Comparison of ENCODE assay signal across 11 cellular contexts in the genomic region with DNA sequence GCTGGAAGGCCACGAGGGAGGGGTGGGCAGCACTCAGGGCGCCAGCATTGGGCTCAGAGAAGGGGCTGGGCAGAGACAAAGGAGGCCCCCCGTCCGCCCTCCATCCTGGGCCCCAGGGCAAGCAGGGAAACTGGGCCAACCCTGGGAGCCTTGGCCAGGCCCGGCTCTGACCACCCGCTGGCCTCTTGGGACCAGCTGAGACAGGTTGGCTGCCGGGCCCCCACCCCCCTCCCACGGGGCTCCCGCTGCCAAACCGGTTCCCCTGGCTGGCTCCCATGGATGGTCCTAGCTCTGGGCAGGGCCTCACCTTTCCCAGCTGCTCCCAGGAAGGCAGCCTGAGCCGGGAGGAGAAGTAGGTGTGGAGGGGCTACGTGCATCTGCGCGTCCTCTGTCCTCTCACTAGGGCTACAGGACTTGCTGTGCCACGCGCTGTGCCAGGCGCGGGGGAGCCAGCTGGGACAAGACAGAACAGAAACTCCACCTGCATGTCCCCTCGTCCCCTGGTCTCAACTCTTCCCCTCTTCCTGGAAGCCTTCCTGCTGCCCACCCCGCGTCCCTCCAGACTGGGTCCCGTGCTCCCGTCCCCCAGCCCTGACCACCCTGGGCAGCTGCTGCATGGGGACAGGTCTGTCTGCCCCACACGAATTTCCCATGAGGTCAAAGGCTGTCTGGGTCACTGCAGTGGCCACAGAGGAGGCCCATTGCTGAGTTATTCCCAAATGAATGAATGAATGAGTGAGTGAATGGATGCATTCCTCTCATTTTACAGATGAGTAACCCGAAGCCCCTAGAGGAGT. TPM values are rescaled to one million over a fixed set of nuclear protein-coding genes. Genes with fewer than 3 reads are reported as not detected.
A peak's percentile ranks its signal among the peaks of the same experiment; 100 is the strongest.
DNase-seq lines count a peak whose midpoint lies in the region; ATAC-seq and TF ChIP-seq lines count a peak whose summit lies in the region.
"Had no signal": no experiment of that assay in that cellular context is flagged by ENCODE, and none has a peak within 500 bp of the region (broad histone marks: within the 10 kb centered on the region; RNA-seq: fewer than 3 reads in every experiment).

No MANE protein-coding gene starts in this region.

- no peak for TF ChIP-seq POLR2A in adrenal gland (IDR thresholded peaks at IDR 0.05)

- ATAC-seq in effector memory CD8-positive, alpha-beta T cell (replicated peaks): no peak
- peak; percentile 76 for ATAC-seq in mucosa of descending colon
- ATAC-seq in HG03439 (IDR thresholded peaks at IDR 0.05; ENCODE audit: unreplicated experiment): no peak
- ATAC-seq in GM18909 (IDR thresholded peaks at IDR 0.05; ENCODE audit: poor library complexity, unreplicated experiment): no peak
- ATAC-seq: activated naive CD8-positive, alpha-beta T cell treated with anti-CD3 and anti-CD28 coated beads, Interleukin-2, amount 50 U/mL, for 24 hours had no signal

- no peaks in the 10 kb centered on the region for H3K27me3 Mint-ChIP-seq in effector memory CD8-positive, alpha-beta T cell
- H3K27me3 Mint-ChIP-seq: activated naive CD8-positive, alpha-beta T cell treated with anti-CD3 and anti-CD28 coated beads, Interleukin-2, amount 50 U/mL, for 24 hours had no signal

- H3K4me3 ChIP-seq in mucosa of descending colon (no peak overlapping the region), adrenal gland (no peak overlapping the region)

- H3K36me3 Mint-ChIP-seq in effector memory CD8-positive, alpha-beta T cell (ENCODE audit: insufficient read depth): peaks cover 6% of the 10 kb centered on the region

- H3K4me1 Mint-ChIP-seq in effector memory CD8-positive, alpha-beta T cell (ENCODE audit: low read depth in 2 of 2): peaks cover 5 to 6% of the 10 kb centered on the region in 2 donors

- WGBS in adrenal gland, 4 donors: 70 to 83% (median 77%) methylated on average over 18 to 25 of the region's 25 CpGs

- no peaks in the 10 kb centered on the region for H3K9me3 Mint-ChIP-seq in effector memory CD8-positive, alpha-beta T cell
- H3K9me3 Mint-ChIP-seq: activated naive CD8-positive, alpha-beta T cell treated with anti-CD3 and anti-CD28 coated beads, Interleukin-2, amount 50 U/mL, for 24 hours; T-helper 1 cell treated with Interleukin-12 subunit alpha and Interleukin-12 subunit beta and Interleukin-4 antibody, amounts not matched to agents 30 μg/mL and 1 μg/mL, for 36 hours had no signal

- intact Hi-C loops in mucosa of descending colon (cut with DNase I, micrococcal nuclease): no loop called here
- intact Hi-C loops in adrenal gland (cut with DNase I): no loop called here

- H3K36me3 ChIP-seq in mucosa of descending colon (ENCODE audit: low read depth) (no peaks in the 10 kb centered on the region), adrenal gland (replicated peaks in 1 of 2) (peaks cover 0 to 1% of the 10 kb centered on the region in 2 donors)

- H3K4me1 ChIP-seq in mucosa of descending colon (ENCODE audit: low read depth) (peaks cover 21% of the 10 kb centered on the region), adrenal gland (replicated peaks in 1 of 2) (peaks cover 15 to 17% of the 10 kb centered on the region in 2 donors)

- H3K9me3 ChIP-seq in mucosa of descending colon (no peaks in the 10 kb centered on the region), adrenal gland (replicated peaks in 1 of 3) (no peaks in the 10 kb centered on the region)

- no peak for TF ChIP-seq CTCF in 22Rv1 (IDR thresholded peaks at IDR 0.05)
- TF ChIP-seq CTCF in mucosa of descending colon (IDR thresholded peaks at IDR 0.05): no peak
- TF ChIP-seq CTCF in adrenal gland (IDR thresholded peaks at IDR 0.05): no peak

- peak; percentile 20; the same call in 1 of the 2 replicates for TF ChIP-seq RAD21 in Ishikawa (IDR thresholded peaks at IDR 0.05; ENCODE audit: low read depth)

- H3K27ac ChIP-seq in 22Rv1 (peak overlapping the region; percentile 76), adrenal gland (peak overlapping the region in 1 of 5 donors; percentile 37)

- peak overlapping the region; percentile 46 to 67 for H3K27ac Mint-ChIP-seq in effector memory CD8-positive, alpha-beta T cell
- H3K27ac Mint-ChIP-seq: activated naive CD8-positive, alpha-beta T cell treated with anti-CD3 and anti-CD28 coated beads, Interleukin-2, amount 50 U/mL, for 24 hours; T-helper 1 cell treated with Interleukin-12 subunit alpha and Interleukin-12 subunit beta and Interleukin-4 antibody, amounts not matched to agents 30 μg/mL and 1 μg/mL, for 36 hours had no signal

- H3K27me3 ChIP-seq in adrenal gland: no peaks in the 10 kb centered on the region

- no peak overlapping the region for H3K4me3 Mint-ChIP-seq in effector memory CD8-positive, alpha-beta T cell
- H3K4me3 Mint-ChIP-seq: activated naive CD8-positive, alpha-beta T cell treated with anti-CD3 and anti-CD28 coated beads, Interleukin-2, amount 50 U/mL, for 24 hours; T-helper 1 cell treated with Interleukin-12 subunit alpha and Interleukin-12 subunit beta and Interleukin-4 antibody, amounts not matched to agents 30 μg/mL and 1 μg/mL, for 36 hours had no signal

- no peak for DNase-seq in effector memory CD8-positive, alpha-beta T cell
- DNase-seq in mucosa of descending colon (peak; percentile 51 to 74 (median 73)), adrenal gland (no peak), Ammon's horn (ENCODE audit: low spot score) (no peak)
- DNase-seq: activated naive CD8-positive, alpha-beta T cell treated with anti-CD3 and anti-CD28 coated beads, Interleukin-2, amount 50 U/mL, for 24 hours had no signal

- TF ChIP-seq EP300 in Ishikawa (IDR thresholded peaks at IDR 0.05; ENCODE audit: borderline replicate concordance): peak; percentile 75

TF ChIP-seq in Ishikawa, 13 proteins besides CTCF, POLR2A, EP300 and RAD21:
- TF ChIP-seq, protein P1, sequence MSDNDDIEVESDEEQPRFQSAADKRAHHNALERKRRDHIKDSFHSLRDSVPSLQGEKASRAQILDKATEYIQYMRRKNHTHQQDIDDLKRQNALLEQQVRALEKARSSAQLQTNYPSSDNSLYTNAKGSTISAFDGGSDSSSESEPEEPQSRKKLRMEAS (IDR thresholded peaks at IDR 0.05): peak; percentile 77
- TF ChIP-seq, protein P2, sequence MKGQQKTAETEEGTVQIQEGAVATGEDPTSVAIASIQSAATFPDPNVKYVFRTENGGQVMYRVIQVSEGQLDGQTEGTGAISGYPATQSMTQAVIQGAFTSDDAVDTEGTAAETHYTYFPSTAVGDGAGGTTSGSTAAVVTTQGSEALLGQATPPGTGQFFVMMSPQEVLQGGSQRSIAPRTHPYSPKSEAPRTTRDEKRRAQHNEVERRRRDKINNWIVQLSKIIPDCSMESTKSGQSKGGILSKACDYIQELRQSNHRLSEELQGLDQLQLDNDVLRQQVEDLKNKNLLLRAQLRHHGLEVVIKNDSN (IDR thresholded peaks at IDR 0.05): peak; percentile 64
- TF ChIP-seq CREB1 (IDR thresholded peaks at IDR 0.05; ENCODE audit: low read depth) (no peak), TAF1 (IDR thresholded peaks at IDR 0.05; ENCODE audit: low read depth) (no peak; the same call in 1 of the 2 replicates), TCF12 (IDR thresholded peaks at IDR 0.05; ENCODE audit: low read depth) (peak; percentile 90), CEBPB (IDR thresholded peaks at IDR 0.05) (no peak; the same call in 1 of the 2 replicates), YY1 (IDR thresholded peaks at IDR 0.05; ENCODE audit: low read depth) (peak; percentile 59; the same call in 1 of the 2 replicates), ZBTB7A (IDR thresholded peaks at IDR 0.05; ENCODE audit: low read depth) (peak; percentile 50), TEAD4 (IDR thresholded peaks at IDR 0.05) (peak; percentile 66), FOXM1 (IDR thresholded peaks at IDR 0.05; ENCODE audit: borderline replicate concordance, low read depth) (peak; percentile 42; the same call in 1 of the 2 replicates), NFIC (IDR thresholded peaks at IDR 0.05) (peak; percentile 71), EGR1 (IDR thresholded peaks at IDR 0.05) (peak; percentile 59; the same call in 1 of the 2 replicates)
- TF ChIP-seq, protein P3, sequence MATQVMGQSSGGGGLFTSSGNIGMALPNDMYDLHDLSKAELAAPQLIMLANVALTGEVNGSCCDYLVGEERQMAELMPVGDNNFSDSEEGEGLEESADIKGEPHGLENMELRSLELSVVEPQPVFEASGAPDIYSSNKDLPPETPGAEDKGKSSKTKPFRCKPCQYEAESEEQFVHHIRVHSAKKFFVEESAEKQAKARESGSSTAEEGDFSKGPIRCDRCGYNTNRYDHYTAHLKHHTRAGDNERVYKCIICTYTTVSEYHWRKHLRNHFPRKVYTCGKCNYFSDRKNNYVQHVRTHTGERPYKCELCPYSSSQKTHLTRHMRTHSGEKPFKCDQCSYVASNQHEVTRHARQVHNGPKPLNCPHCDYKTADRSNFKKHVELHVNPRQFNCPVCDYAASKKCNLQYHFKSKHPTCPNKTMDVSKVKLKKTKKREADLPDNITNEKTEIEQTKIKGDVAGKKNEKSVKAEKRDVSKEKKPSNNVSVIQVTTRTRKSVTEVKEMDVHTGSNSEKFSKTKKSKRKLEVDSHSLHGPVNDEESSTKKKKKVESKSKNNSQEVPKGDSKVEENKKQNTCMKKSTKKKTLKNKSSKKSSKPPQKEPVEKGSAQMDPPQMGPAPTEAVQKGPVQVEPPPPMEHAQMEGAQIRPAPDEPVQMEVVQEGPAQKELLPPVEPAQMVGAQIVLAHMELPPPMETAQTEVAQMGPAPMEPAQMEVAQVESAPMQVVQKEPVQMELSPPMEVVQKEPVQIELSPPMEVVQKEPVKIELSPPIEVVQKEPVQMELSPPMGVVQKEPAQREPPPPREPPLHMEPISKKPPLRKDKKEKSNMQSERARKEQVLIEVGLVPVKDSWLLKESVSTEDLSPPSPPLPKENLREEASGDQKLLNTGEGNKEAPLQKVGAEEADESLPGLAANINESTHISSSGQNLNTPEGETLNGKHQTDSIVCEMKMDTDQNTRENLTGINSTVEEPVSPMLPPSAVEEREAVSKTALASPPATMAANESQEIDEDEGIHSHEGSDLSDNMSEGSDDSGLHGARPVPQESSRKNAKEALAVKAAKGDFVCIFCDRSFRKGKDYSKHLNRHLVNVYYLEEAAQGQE (IDR thresholded peaks at IDR 0.05; ENCODE audit: low read depth): no peak

RNA-seq across cellular contexts. Expression of a gene that starts 29.1 kb away (rescaled TPM):
- total RNA-seq in mucosa of descending colon (under 1 TPM in 1 of 3 donors, not detected in 2; 0.14 TPM), adrenal gland (under 1 TPM in 2 of 8 donors, not detected in 6; 0.11 TPM)
- polyA plus RNA-seq in adrenal gland: under 1 TPM in 2 of 3 donors, not detected in 1; 0.10 to 0.32 TPM
- total RNA-seq: activated CD8-positive, alpha-beta memory T cell treated with anti-CD3 and anti-CD28 coated beads for 36 hours had no signal

RNA-seq across cellular contexts. Expression of a gene that starts 36.4 kb away (rescaled TPM):
- total RNA-seq in mucosa of descending colon (not detected), adrenal gland (under 1 TPM in 2 of 8 donors, not detected in 6; 0.43 to 0.76 TPM)
- not detected for polyA plus RNA-seq in adrenal gland
- total RNA-seq: activated CD8-positive, alpha-beta memory T cell treated with anti-CD3 and anti-CD28 coated beads for 36 hours had no signal

RNA-seq across cellular contexts. Expression of a gene that starts 42.1 kb away (rescaled TPM):
- total RNA-seq in mucosa of descending colon: 100 to 1,000 TPM in 1 of 3 donors, 10 to 100 TPM in 2; 54.4 to 116 (median 76.5) TPM
- total RNA-seq in adrenal gland: 10 to 100 TPM; 14.7 to 61.0 (median 24.6) TPM
- polyA plus RNA-seq in adrenal gland: 10 to 100 TPM in 2 of 3 donors, 1 to 10 TPM in 1; 7.2 to 33.1 (median 27.5) TPM

Comparison
In these comparisons a context has a peak if more than half of its experiments do, and no peak if none do; other contexts are left out.
1. DNase-seq: peak in mucosa of descending colon (3 of 3); none in effector memory CD8-positive, alpha-beta T cell (0 of 3), adrenal gland (0 of 7) and Ammon's horn (single experiment).